ENCODE assay signal across 24 cellular contexts in genomic region chr17:65800655-65801054, GRCh38.
"Had no signal": no experiment of that assay in that cellular context is flagged by ENCODE, and none has a peak within 500 bp of the region (broad histone marks: within the 10 kb centered on the region; RNA-seq: fewer than 3 reads in every experiment).

No MANE protein-coding gene starts in this region.

- H3K9me3 ChIP-seq: uterus had no signal

- H3K36me3 ChIP-seq: esophagus muscularis mucosa, heart right ventricle, lower lobe of right lung, sigmoid colon, spleen, suprapubic skin, transverse colon, upper lobe of right lung, uterus had no signal

- H3K4me1 ChIP-seq: esophagus muscularis mucosa, heart right ventricle, lower lobe of right lung, parathyroid adenoma, sigmoid colon, spleen, suprapubic skin, transverse colon, upper lobe of right lung, uterus had no signal

- H3K4me1 Mint-ChIP-seq: natural killer cell, neural crest cell had no signal

- DNase-seq: dermis blood vessel endothelial cell; effector memory CD4-positive, alpha-beta T cell; foreskin melanocyte; glutamatergic neuron; heart right ventricle; left ventricle myocardium superior; lower lobe of right lung; natural killer cell; right cardiac atrium; sigmoid colon; spleen; stimulated activated CD4-positive, alpha-beta T cell treated with anti-CD3 and anti-CD28 coated beads, Interleukin-2, amount 100 ng/mL, for 48 hours; stimulated activated naive CD4-positive, alpha-beta T cell; stimulated activated naive CD8-positive, alpha-beta T cell treated with anti-CD3 and anti-CD28 coated beads, Interleukin-15, amount 100 ng/mL, for 72 hours; transverse colon; upper lobe of right lung; uterus had no signal

- ATAC-seq: heart right ventricle, left ventricle myocardium superior, lower lobe of right lung, natural killer cell, right cardiac atrium, upper lobe of right lung had no signal

- H3K27me3 ChIP-seq: esophagus muscularis mucosa, heart right ventricle, sigmoid colon, spleen, suprapubic skin, transverse colon, upper lobe of right lung, uterus had no signal

- H3K79me2 ChIP-seq: parathyroid adenoma had no signal

- H3K27ac Mint-ChIP-seq: natural killer cell; progenitor cell of endocrine pancreas; stimulated activated naive CD8-positive, alpha-beta T cell treated with anti-CD3 and anti-CD28 coated beads, Interleukin-15, amount 100 ng/mL, for 72 hours had no signal

- H3K4me3 Mint-ChIP-seq: natural killer cell; neural crest cell; stimulated activated naive CD8-positive, alpha-beta T cell treated with anti-CD3 and anti-CD28 coated beads, Interleukin-15, amount 100 ng/mL, for 72 hours had no signal

- H3K4me3 ChIP-seq: coronary artery, esophagus muscularis mucosa, heart right ventricle, lower lobe of right lung, sigmoid colon, skin epidermis, spleen, suprapubic skin, transverse colon, upper lobe of right lung, uterus had no signal

- H2AFZ ChIP-seq: parathyroid adenoma had no signal

- H3K27me3 Mint-ChIP-seq: progenitor cell of endocrine pancreas; stimulated activated naive CD8-positive, alpha-beta T cell treated with anti-CD3 and anti-CD28 coated beads, Interleukin-15, amount 100 ng/mL, for 72 hours had no signal

- H3K27ac ChIP-seq: coronary artery, esophagus muscularis mucosa, heart right ventricle, lower lobe of right lung, parathyroid adenoma, sigmoid colon, skin epidermis, spleen, suprapubic skin, transverse colon, upper lobe of right lung, uterus had no signal
